Comparison of ENCODE assay signal across 9 cellular contexts in genomic region chr2:119106301-119106897, GRCh38. TPM values are rescaled to one million over a fixed set of nuclear protein-coding genes. Genes with fewer than 3 reads are reported as not detected.
DNase-seq lines count a peak whose midpoint lies in the region; ATAC-seq, FAIRE-seq and TF ChIP-seq lines count a peak whose summit lies in the region.
"Had no signal": no experiment of that assay in that cellular context is flagged by ENCODE, and none has a peak within 500 bp of the region (broad histone marks: within the 10 kb centered on the region; RNA-seq: fewer than 3 reads in every experiment).

No MANE protein-coding gene starts in this region.

- H3K9me3 ChIP-seq in HepG2 (ENCODE audit: low read length), result no peaks in the 10 kb centered on the region
- H3K9me3 ChIP-seq: psoas muscle had no signal

- H3K9ac ChIP-seq in HepG2 (ENCODE audit: insufficient read depth, low read depth, low read length), result no peak overlapping the region

- POLR2A ChIA-PET in AG04449 (lab: Yijun Ruan, JAX) (no interaction called here), HepG2 (lab: Yijun Ruan, JAX) (no interaction called here)

- FAIRE-seq in HepG2 (lab: Jason Lieb, UNC), result no peak

- TF ChIP-seq EP300 in HepG2 (IDR thresholded peaks at IDR 0.05; ENCODE audit: low read depth in 2 of 2, low read length in 2 of 2) (no peak), HepG2 (CRISPR knock-in tag; IDR thresholded peaks at IDR 0.05; ENCODE audit: borderline replicate concordance) (no peak)

- TF ChIP-seq CTCF in AG04449 (IDR thresholded peaks at IDR 0.05; ENCODE audit: insufficient read depth, low read length, missing control alignments), result no peak
- TF ChIP-seq CTCF in HepG2 (CRISPR knock-in tag; IDR thresholded peaks at IDR 0.05), result no peak

- no peak overlapping the region for H3K4me2 ChIP-seq in HepG2 (ENCODE audit: low read depth, low read length)

- ATAC-seq in HepG2, result no peak; the same call in 2 of the 3 replicates
- no peak for ATAC-seq in GM18868 (IDR thresholded peaks at IDR 0.05; ENCODE audit: unreplicated experiment)
- ATAC-seq: psoas muscle had no signal

- no peaks in the 10 kb centered on the region for H3K4me1 Mint-ChIP-seq in activated naive CD4-positive, alpha-beta T cell treated with anti-CD3 and anti-CD28 coated beads, Interleukin-2, amount 10 ng/mL, durations not matched to agents 7 days and 5 days

- H3K36me3 Mint-ChIP-seq in activated naive CD4-positive, alpha-beta T cell treated with anti-CD3 and anti-CD28 coated beads, Interleukin-2, amount 10 ng/mL, durations not matched to agents 7 days and 5 days, result no peaks in the 10 kb centered on the region

- H3K27ac ChIP-seq in HepG2 (ENCODE audit: extremely low read length, insufficient read depth, low read length), result no peak overlapping the region
- H3K27ac ChIP-seq: psoas muscle had no signal

- no peak overlapping the region for H2AFZ ChIP-seq in HepG2 (ENCODE audit: low read length)

- H3K27me3 Mint-ChIP-seq in activated naive CD4-positive, alpha-beta T cell treated with anti-CD3 and anti-CD28 coated beads, Interleukin-2, amount 10 ng/mL, durations not matched to agents 7 days and 5 days, result no peaks in the 10 kb centered on the region

- H3K36me3 ChIP-seq in HepG2 (replicated peaks in 1 of 2; ENCODE audit: control insufficient read depth in 1 of 2, insufficient read depth in 2 of 2, low read length in 2 of 2), result no peaks in the 10 kb centered on the region

- H4K20me1 ChIP-seq in HepG2 (ENCODE audit: insufficient read depth, low read length), result no peaks in the 10 kb centered on the region

- H3K27me3 ChIP-seq in HepG2 (ENCODE audit: control insufficient read depth in 1 of 2, insufficient read depth in 2 of 2, low read length in 2 of 2), result no peaks in the 10 kb centered on the region

- no peaks in the 10 kb centered on the region for H3K4me1 ChIP-seq in HepG2 (ENCODE audit: insufficient read depth, low read length)
- H3K4me1 ChIP-seq: psoas muscle had no signal

- TF ChIP-seq POLR2A in HepG2 (IDR thresholded peaks at IDR 0.05; ENCODE audit: insufficient read depth in 1 of 2, low read depth in 2 of 2, low read length in 2 of 2), result no peak

- CTCF ChIA-PET in AG04449 (lab: Yijun Ruan, JAX) (no interaction called here), HepG2 (lab: Yijun Ruan, JAX; ENCODE audit: low intra/inter-chr PET ratio, low total read pairs) (no interaction called here)
- CTCF ChIA-PET in activated naive CD4-positive, alpha-beta T cell treated with anti-CD3 and anti-CD28 coated beads, Interleukin-2, amount 10 ng/mL, durations not matched to agents 7 days and 5 days (lab: Charles Lee), result interaction anchor here (0.6 kb wide), 1 partner anchor 543 kb away, joined by 3 read pairs; no protein-coding TSS in a partner anchor

- DNase-seq in AG04449 (ENCODE audit: low read depth, low spot score) (peak; percentile 5), KBM-7 (peak; percentile 34), HepG2 (ENCODE audit: low spot score) (peak; percentile 35), AG08395 (ENCODE audit: low spot score) (no peak), NCI-H2029 (lab: John Stamatoyannopoulos, UW) (no peak), T-helper 1 cell (no peak)
- DNase-seq in activated naive CD4-positive, alpha-beta T cell treated with anti-CD3 and anti-CD28 coated beads, Interleukin-2, amount 10 ng/mL, durations not matched to agents 7 days and 5 days, result peak; percentile 67

- in situ Hi-C loops in KBM-7 (cut with MboI; ENCODE audit: low pct_unique_long_range_greater_than_20kb, low sequenced_read_pairs), result no loop called here
- in situ Hi-C loops in HepG2 (cut with HindIII; ENCODE audit: extremely low pct_ligation_motif_present, low pct_unique_long_range_greater_than_20kb), result no loop called here

- 20% methylated on average over 5 of the region's 5 CpGs for WGBS in HepG2 (ENCODE audit: low lambda C conversion rate)

- H3K9me3 Mint-ChIP-seq in activated naive CD4-positive, alpha-beta T cell treated with anti-CD3 and anti-CD28 coated beads, Interleukin-2, amount 10 ng/mL, durations not matched to agents 7 days and 5 days, result peaks cover 4% of the 10 kb centered on the region

- H3K27ac Mint-ChIP-seq in activated naive CD4-positive, alpha-beta T cell treated with anti-CD3 and anti-CD28 coated beads, Interleukin-2, amount 10 ng/mL, durations not matched to agents 7 days and 5 days, result no peak overlapping the region

- H3K4me3 ChIP-seq in AG04449 (ENCODE audit: low read depth, low read length) (no peak overlapping the region), HepG2 (replicated peaks in 1 of 3; ENCODE audit: insufficient read depth in 1 of 3, low read depth in 2 of 3, low read length in 3 of 3) (no peak overlapping the region)
- H3K4me3 ChIP-seq: psoas muscle had no signal

- H3K79me2 ChIP-seq in HepG2 (ENCODE audit: insufficient read depth, low read length), result no peaks in the 10 kb centered on the region

- BruUV-seq in HepG2 (replicated peaks; lab: Mats Ljungman, UMichigan), result no TSS peak

- intact Hi-C loops in HepG2 (cut with micrococcal nuclease; ENCODE audit: unreplicated experiment), result loop anchor here (1.0 kb wide), 1 partner anchor 61 kb away; no protein-coding TSS in a partner anchor

- TF ChIP-seq RAD21 in HepG2 (CRISPR knock-in tag; IDR thresholded peaks at IDR 0.05), result no peak

- H3K4me3 Mint-ChIP-seq in activated naive CD4-positive, alpha-beta T cell treated with anti-CD3 and anti-CD28 coated beads, Interleukin-2, amount 10 ng/mL, durations not matched to agents 7 days and 5 days, result no peak overlapping the region

TF ChIP-seq in HepG2, 621 proteins besides CTCF, POLR2A, EP300 and RAD21 (continues in another document):
- TF ChIP-seq HOXA5 (CRISPR knock-in tag; IDR thresholded peaks at IDR 0.05) (peak; percentile 80), KDM2A (CRISPR knock-in tag; IDR thresholded peaks at IDR 0.05; ENCODE audit: borderline replicate concordance, low read depth) (no peak), ZBTB7A (CRISPR knock-in tag; IDR thresholded peaks at IDR 0.05) (no peak), ZNF567 (CRISPR knock-in tag; IDR thresholded peaks at IDR 0.05; ENCODE audit: borderline replicate concordance) (no peak), GPN1 (CRISPR knock-in tag; IDR thresholded peaks at IDR 0.05; ENCODE audit: borderline replicate concordance) (no peak), TGIF2 (CRISPR knock-in tag; IDR thresholded peaks at IDR 0.05) (peak; percentile 81), SYNCRIP (IDR thresholded peaks at IDR 0.05; ENCODE audit: insufficient read depth, low read depth, low read length) (no peak), ZNF772 (CRISPR knock-in tag; IDR thresholded peaks at IDR 0.05) (no peak), SSRP1 (CRISPR knock-in tag; IDR thresholded peaks at IDR 0.05) (no peak), PAX8 (CRISPR knock-in tag; IDR thresholded peaks at IDR 0.05; ENCODE audit: borderline replicate concordance) (no peak), PHF5A (CRISPR knock-in tag; IDR thresholded peaks at IDR 0.05; ENCODE audit: low read depth, unreplicated experiment) (no peak), CREBL2 (CRISPR knock-in tag; IDR thresholded peaks at IDR 0.05; ENCODE audit: borderline replicate concordance) (no peak), ZBTB34 (CRISPR knock-in tag; IDR thresholded peaks at IDR 0.05) (no peak), ZNF629 (CRISPR knock-in tag; conservative IDR thresholded peaks at IDR 0.05) (no peak), KLF15 (CRISPR knock-in tag; IDR thresholded peaks at IDR 0.05; ENCODE audit: borderline replicate concordance) (no peak), CBX2 (IDR thresholded peaks at IDR 0.05; ENCODE audit: low read depth, low read length) (no peak), CBX2 (CRISPR knock-in tag; IDR thresholded peaks at IDR 0.05; ENCODE audit: low read depth) (no peak)

RNA-seq across cellular contexts. Expression of gene C1QL2, which starts 52.2 kb away (rescaled TPM):
- total RNA-seq in HepG2 (2016; rRNA removed; fragmentation: Illumina TruSeq; extraction: Trizol), result not detected in 2 replicates
- not detected in 2 replicates for total RNA-seq in HepG2 (2016; cell fraction: cytosol; rRNA removed; fragmentation: Illumina TruSeq; extraction: Trizol; ENCODE audit: low read depth)
- total RNA-seq in HepG2 (2016; cell fraction: insoluble cytoplasmic fraction; rRNA removed; fragmentation: Illumina TruSeq; extraction: Trizol), result not detected in 2 replicates
- not detected in 2 replicates for total RNA-seq in HepG2 (2016; cell fraction: membrane; rRNA removed; fragmentation: Illumina TruSeq; extraction: Trizol)
- not detected in 2 replicates for total RNA-seq in HepG2 (2016; cell fraction: nucleus; rRNA removed; fragmentation: Illumina TruSeq; extraction: Trizol)
- polyA plus RNA-seq in HepG2 (2011; rRNA removed), result not detected in 2 replicates
- polyA plus RNA-seq in HepG2 (2011; cell fraction: cytosol; rRNA removed), result not detected in 2 replicates
- polyA plus RNA-seq in HepG2 (2011; cell fraction: nucleus; rRNA removed), result not detected in 2 replicates
- not detected in 2 replicates for polyA plus RNA-seq in HepG2 (2012)
- not detected in 2 replicates for polyA plus RNA-seq in HepG2 (2016; cell fraction: cytosol; fragmentation: Illumina TruSeq; extraction: Trizol; ENCODE audit: low read depth)
- not detected in 2 replicates for polyA plus RNA-seq in HepG2 (2016; cell fraction: insoluble cytoplasmic fraction; fragmentation: Illumina TruSeq; extraction: Trizol; ENCODE audit: low read depth)
- not detected in 2 replicates for polyA plus RNA-seq in HepG2 (2016; cell fraction: membrane; fragmentation: Illumina TruSeq; extraction: Trizol; ENCODE audit: low read depth)
- polyA plus RNA-seq in HepG2 (2016; cell fraction: nucleus; fragmentation: Illumina TruSeq; extraction: Trizol; ENCODE audit: insufficient read depth, low read depth), result not detected in 2 replicates
- polyA minus RNA-seq in HepG2 (2011; rRNA and poly(A)+ RNA removed; ENCODE audit: low replicate concordance), result not detected in 2 replicates
- polyA minus RNA-seq in HepG2 (2011; cell fraction: cytosol; rRNA and poly(A)+ RNA removed), result not detected in 2 replicates
- polyA minus RNA-seq in HepG2 (2011; cell fraction: nucleus; rRNA and poly(A)+ RNA removed), result not detected in 2 replicates
- total RNA-seq: psoas muscle had no signal

Comparison
In these comparisons a context has a peak if more than half of its experiments do, and no peak if none do; other contexts are left out.
1. DNase-seq: peak in AG04449 (single experiment), KBM-7 (single experiment), activated naive CD4-positive, alpha-beta T cell treated with anti-CD3 and anti-CD28 coated beads, Interleukin-2, amount 10 ng/mL, durations not matched to agents 7 days and 5 days (single experiment) and HepG2 (single experiment); none in AG08395 (single experiment), NCI-H2029 (single experiment) and T-helper 1 cell (0 of 5).